Comparison of ENCODE assay signal across 18 cellular contexts in the genomic region with DNA sequence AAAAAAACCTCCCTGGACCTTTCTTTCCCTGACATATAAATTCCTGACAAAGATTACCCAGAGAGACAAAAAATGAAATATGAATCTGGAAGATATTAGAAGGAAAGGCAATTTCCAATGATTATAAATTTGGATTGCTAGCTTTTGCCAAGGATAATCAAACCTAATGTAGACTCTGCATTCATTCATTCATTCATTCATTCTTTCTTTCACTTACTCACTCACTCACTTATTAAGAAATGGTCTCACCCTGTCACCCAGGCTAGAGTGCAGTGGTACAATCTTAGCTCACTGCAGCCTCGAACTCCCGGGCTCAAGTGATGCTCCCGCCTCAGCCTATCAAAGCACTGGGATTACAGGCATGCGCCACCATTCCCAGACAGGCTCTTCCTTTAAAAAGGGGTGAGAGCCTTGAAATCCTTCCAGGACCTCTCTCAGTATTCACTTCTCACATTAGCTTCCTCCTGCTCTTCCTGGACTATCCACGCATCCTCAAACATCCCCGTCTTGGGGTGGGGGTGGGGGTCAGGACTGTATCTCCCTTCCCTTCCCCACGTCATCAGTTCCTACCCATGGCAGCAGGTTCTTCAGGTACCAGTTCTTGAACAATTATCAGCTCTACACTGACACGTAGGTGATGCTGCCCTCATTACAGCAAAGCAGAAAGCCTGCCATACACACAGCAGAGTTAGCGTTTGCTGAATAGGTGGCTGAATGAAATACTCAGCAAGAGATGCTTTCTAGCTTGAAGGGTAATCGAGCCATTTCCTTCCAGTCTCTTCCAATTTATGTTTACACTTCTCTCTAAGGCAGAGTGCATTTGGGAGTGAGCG.
"Had no signal": no experiment of that assay in that cellular context is flagged by ENCODE, and none has a peak within 500 bp of the region (broad histone marks: within the 10 kb centered on the region; RNA-seq: fewer than 3 reads in every experiment).

No MANE protein-coding gene starts in this region.

- H3K27ac Mint-ChIP-seq: activated CD4-positive, alpha-beta T cell treated with anti-CD3 and anti-CD28 coated beads, Interleukin-2, amount 10 ng/mL, durations not matched to agents 24 days and 14 days; stimulated activated naive CD8-positive, alpha-beta T cell treated with anti-CD3 and anti-CD28 coated beads, Interleukin-15, amount 100 ng/mL, for 72 hours; T-helper 17 cell had no signal

- H3K27me3 ChIP-seq: dorsolateral prefrontal cortex, gastroesophageal sphincter, neutrophil, upper lobe of left lung had no signal

- H3K4me3 Mint-ChIP-seq: activated CD4-positive, alpha-beta T cell treated with anti-CD3 and anti-CD28 coated beads, Interleukin-2, amount 10 ng/mL, durations not matched to agents 24 days and 14 days; endodermal cell; stimulated activated naive CD8-positive, alpha-beta T cell treated with anti-CD3 and anti-CD28 coated beads, Interleukin-15, amount 100 ng/mL, for 72 hours; T-helper 17 cell had no signal

- H3K4me2 ChIP-seq: smooth muscle cell had no signal

- H3K4me3 ChIP-seq: dorsolateral prefrontal cortex, gastroesophageal sphincter, lung, smooth muscle cell, upper lobe of left lung had no signal

- H3K36me3 ChIP-seq: neutrophil had no signal

- H3K4me1 ChIP-seq: parathyroid adenoma, upper lobe of left lung had no signal

- FAIRE-seq: bronchial epithelial cell, islet of Langerhans had no signal

- H3K9ac ChIP-seq: parathyroid adenoma had no signal

- H3K9me3 ChIP-seq: gastroesophageal sphincter, neutrophil, upper lobe of left lung had no signal

- H2AFZ ChIP-seq: parathyroid adenoma had no signal

- ATAC-seq: gastroesophageal sphincter; left colon; stimulated activated naive CD8-positive, alpha-beta T cell treated with anti-CD3 and anti-CD28 coated beads, Interleukin-15, amount 100 ng/mL, for 72 hours; T-helper 17 cell had no signal

- H3K9me3 Mint-ChIP-seq: activated CD4-positive, alpha-beta T cell treated with anti-CD3 and anti-CD28 coated beads, Interleukin-2, amount 10 ng/mL, durations not matched to agents 24 days and 14 days; endodermal cell; stimulated activated naive CD8-positive, alpha-beta T cell treated with anti-CD3 and anti-CD28 coated beads, Interleukin-15, amount 100 ng/mL, for 72 hours had no signal

- H3K27ac ChIP-seq: dorsolateral prefrontal cortex, gastroesophageal sphincter, neutrophil, parathyroid adenoma had no signal

- H3K4me1 Mint-ChIP-seq: stimulated activated naive CD8-positive, alpha-beta T cell treated with anti-CD3 and anti-CD28 coated beads, Interleukin-15, amount 100 ng/mL, for 72 hours had no signal

- DNase-seq: activated CD4-positive, alpha-beta T cell treated with anti-CD3 and anti-CD28 coated beads, Interleukin-2, amount 10 ng/mL, durations not matched to agents 24 days and 14 days; activated CD4-positive, CD25-positive, alpha-beta regulatory T cell; activated CD8-positive, alpha-beta memory T cell treated with anti-CD3 and anti-CD28 coated beads for 24 hours; activated naive CD4-positive, alpha-beta T cell treated with Interleukin-2 at 50 U/mL for 16 hours; endodermal cell; erythroblast; left colon; stimulated activated naive CD8-positive, alpha-beta T cell treated with anti-CD3 and anti-CD28 coated beads, Interleukin-15, amount 100 ng/mL, for 72 hours; T-helper 17 cell; upper lobe of left lung had no signal

- H3K27me3 Mint-ChIP-seq: activated CD4-positive, alpha-beta T cell treated with anti-CD3 and anti-CD28 coated beads, Interleukin-2, amount 10 ng/mL, durations not matched to agents 24 days and 14 days; stimulated activated naive CD8-positive, alpha-beta T cell treated with anti-CD3 and anti-CD28 coated beads, Interleukin-15, amount 100 ng/mL, for 72 hours; T-helper 17 cell had no signal
